In genomic region chr11:20873054-20873453, GRCh38 we compare ENCODE assay signal across 8 cellular contexts.
DNase-seq lines count a peak whose midpoint lies in the region; ATAC-seq and TF ChIP-seq lines count a peak whose summit lies in the region.

No MANE protein-coding gene starts in this region.

- H3K27me3 Mint-ChIP-seq in endothelial cell (ENCODE audit: unreplicated experiment) = no peaks in the 10 kb centered on the region
- peaks cover 0 to 4% (median 0%) of the 10 kb centered on the region in 5 donors for H3K27me3 Mint-ChIP-seq in naive thymus-derived CD8-positive, alpha-beta T cell

- 0 out of 2 replicates have a peak, but pooled peaks cover 4% of the 10 kb centered on the region for H3K4me1 ChIP-seq in HAP-1

- H3K9me3 ChIP-seq in HAP-1 = no peaks in the 10 kb centered on the region

- POLR2A ChIA-PET in naive thymus-derived CD8-positive, alpha-beta T cell (lab: Charles Lee) = no interaction called here

- H3K4me3 ChIP-seq in HAP-1 = no peak overlapping the region

- no peaks in the 10 kb centered on the region for H3K27me3 ChIP-seq in HAP-1 (ENCODE audit: low read depth)

- no peaks in the 10 kb centered on the region for H3K36me3 ChIP-seq in HAP-1 (replicated peaks)

- no peak overlapping the region for H3K27ac Mint-ChIP-seq in endothelial cell (ENCODE audit: unreplicated experiment)
- no peak overlapping the region for H3K27ac Mint-ChIP-seq in naive thymus-derived CD8-positive, alpha-beta T cell

- ATAC-seq in HG03196 (IDR thresholded peaks at IDR 0.05; ENCODE audit: unreplicated experiment) (no peak), GM21526 (IDR thresholded peaks at IDR 0.05; ENCODE audit: low FRiP score, unreplicated experiment) (no peak)
- no peak for ATAC-seq in naive thymus-derived CD8-positive, alpha-beta T cell

- in situ Hi-C loops in HAP-1 (cut with MboI; ENCODE audit: low sequenced_read_pairs) = no loop called here

- H3K4me1 Mint-ChIP-seq in endothelial cell (ENCODE audit: unreplicated experiment) = no peaks in the 10 kb centered on the region
- no peaks in the 10 kb centered on the region for H3K4me1 Mint-ChIP-seq in naive thymus-derived CD8-positive, alpha-beta T cell

- peak; percentile 42 for TF ChIP-seq CTCF in endothelial cell (IDR thresholded peaks at IDR 0.05; ENCODE audit: unreplicated experiment)

- peak; percentile 31 to 54 for DNase-seq in AML-193 (lab: John Stamatoyannopoulos, UW)
- DNase-seq in HAP-1 (ENCODE audit: low spot score in 2 of 2) = peak; percentile 83 to 85
- DNase-seq in NCI-H2227 treated with DMSO at 0.1 percent for 48 hours (lab: John Stamatoyannopoulos, UW) = peak; percentile 29
- peak; percentile 61 for DNase-seq in endothelial cell (ENCODE audit: low spot score)
- no peak for DNase-seq in stimulated activated CD4-positive, alpha-beta T cell treated with anti-CD3 and anti-CD28 coated beads, Interleukin-2, amount 100 ng/mL, for 24 hours
- DNase-seq in naive thymus-derived CD8-positive, alpha-beta T cell = no peak

- H3K9me3 Mint-ChIP-seq in endothelial cell (ENCODE audit: unreplicated experiment) = no peaks in the 10 kb centered on the region
- peaks cover 0 to 7% (median 0%) of the 10 kb centered on the region in 9 donors for H3K9me3 Mint-ChIP-seq in naive thymus-derived CD8-positive, alpha-beta T cell

- no peaks in the 10 kb centered on the region for H3K36me3 Mint-ChIP-seq in endothelial cell (ENCODE audit: low read depth, unreplicated experiment)
- H3K36me3 Mint-ChIP-seq in naive thymus-derived CD8-positive, alpha-beta T cell = no peaks in the 10 kb centered on the region

- H3K4me3 Mint-ChIP-seq in endothelial cell (ENCODE audit: unreplicated experiment) = no peak overlapping the region
- no peak overlapping the region for H3K4me3 Mint-ChIP-seq in naive thymus-derived CD8-positive, alpha-beta T cell

Comparison
In these comparisons a context has a peak if more than half of its experiments do, and no peak if none do; other contexts are left out.
1. DNase-seq: peak in AML-193 (2 of 2), HAP-1 (2 of 2), NCI-H2227 treated with DMSO at 0.1 percent for 48 hours (single experiment) and endothelial cell (single experiment); none in stimulated activated CD4-positive, alpha-beta T cell treated with anti-CD3 and anti-CD28 coated beads, Interleukin-2, amount 100 ng/mL, for 24 hours (0 of 2) and naive thymus-derived CD8-positive, alpha-beta T cell (0 of 10).